ENCODE assay signal across 10 cellular contexts in genomic region chr17:80858301-80859003, GRCh38.
DNase-seq lines count a peak whose midpoint lies in the region; ATAC-seq and TF ChIP-seq lines count a peak whose summit lies in the region.
"Had no signal": no experiment of that assay in that cellular context is flagged by ENCODE, and none has a peak within 500 bp of the region (broad histone marks: within the 10 kb centered on the region; RNA-seq: fewer than 3 reads in every experiment).

No MANE protein-coding gene starts in this region.

- 89% methylated on average over 20 of the region's 20 CpGs for WGBS in right cardiac atrium
- 69 to 80% methylated on average over 1 to 14 of the region's 20 CpGs for WGBS in gastroesophageal sphincter (ENCODE audit: low coverage in 1 of 2), 2 donors

- H3K27ac ChIP-seq in right cardiac atrium (ENCODE audit: low read length) (no peak overlapping the region), left ventricle myocardium inferior (replicated peaks) (no peak overlapping the region), angular gyrus (ENCODE audit: low read depth, low read length) (peak overlapping the region; percentile 32), vagina (peak overlapping the region; percentile 47), gastroesophageal sphincter (peak overlapping the region in 2 of 4 donors; percentile 44 to 64), right atrium auricular region (no peak overlapping the region)
- H3K27ac ChIP-seq: cardiac muscle cell had no signal

- DNase-seq in right cardiac atrium = peak in 2 of 3 donors; percentile 34 to 46
- no peak for DNase-seq in left ventricle myocardium inferior
- DNase-seq in nephron progenitor cell = no peak
- no peak for DNase-seq in vagina (ENCODE audit: extremely low spot score in 2 of 2)
- no peak for DNase-seq in GM13976 (ENCODE audit: low spot score)
- DNase-seq in right atrium auricular region (ENCODE audit: low spot score) = no peak
- DNase-seq: esophagus squamous epithelium had no signal

- in situ Hi-C loops in GM13976 (cut with MboI; ENCODE audit: low sequenced_read_pairs, unreplicated experiment) = no loop called here

- H3K36me3 ChIP-seq in left ventricle myocardium inferior = peaks cover 22% of the 10 kb centered on the region
- H3K36me3 ChIP-seq in vagina = peaks cover 0 to 7% of the 10 kb centered on the region in 2 donors
- H3K36me3 ChIP-seq in gastroesophageal sphincter = peaks cover 0 to 37% of the 10 kb centered on the region in 2 donors
- H3K36me3 ChIP-seq in right atrium auricular region = no peaks in the 10 kb centered on the region
- H3K36me3 ChIP-seq: cardiac muscle cell had no signal

- H3K27me3 Mint-ChIP-seq in nephron progenitor cell (ENCODE audit: low read depth, poor library complexity) = no peaks in the 10 kb centered on the region

- TF ChIP-seq POLR2A in vagina (IDR thresholded peaks at IDR 0.05) = no peak
- TF ChIP-seq POLR2A in gastroesophageal sphincter (IDR thresholded peaks at IDR 0.05) = no peak

- H3K9me3 ChIP-seq in right cardiac atrium (ENCODE audit: control insufficient read depth, low read length) = no peaks in the 10 kb centered on the region
- H3K9me3 ChIP-seq in left ventricle myocardium inferior (replicated peaks) = no peaks in the 10 kb centered on the region
- no peaks in the 10 kb centered on the region for H3K9me3 ChIP-seq in vagina
- H3K9me3 ChIP-seq in gastroesophageal sphincter = no peaks in the 10 kb centered on the region
- H3K9me3 ChIP-seq in right atrium auricular region = no peaks in the 10 kb centered on the region
- H3K9me3 ChIP-seq: esophagus squamous epithelium had no signal

- intact Hi-C loops in right cardiac atrium (cut with DNase I) (no loop called here), left ventricle myocardium inferior (cut with micrococcal nuclease) (no loop called here), vagina (cut with DNase I) (no loop called here)

- H3K4me1 ChIP-seq in right cardiac atrium (ENCODE audit: control insufficient read depth, insufficient read depth, low read length) = no peaks in the 10 kb centered on the region
- peaks cover 22% of the 10 kb centered on the region for H3K4me1 ChIP-seq in left ventricle myocardium inferior
- peaks cover 22% of the 10 kb centered on the region for H3K4me1 ChIP-seq in vagina
- peaks cover 0 to 44% (median 14%) of the 10 kb centered on the region in 3 donors for H3K4me1 ChIP-seq in gastroesophageal sphincter
- H3K4me1 ChIP-seq in right atrium auricular region = peaks cover 0 to 14% of the 10 kb centered on the region in 2 donors

- no peaks in the 10 kb centered on the region for H3K27me3 ChIP-seq in right cardiac atrium (ENCODE audit: control insufficient read depth, insufficient read depth)
- H3K27me3 ChIP-seq in left ventricle myocardium inferior (ENCODE audit: low read depth) = no peaks in the 10 kb centered on the region
- H3K27me3 ChIP-seq in vagina = no peaks in the 10 kb centered on the region
- H3K27me3 ChIP-seq in gastroesophageal sphincter = no peaks in the 10 kb centered on the region
- no peaks in the 10 kb centered on the region for H3K27me3 ChIP-seq in right atrium auricular region
- H3K27me3 ChIP-seq: cardiac muscle cell, esophagus squamous epithelium had no signal

- H3K9me3 Mint-ChIP-seq in nephron progenitor cell = peaks cover 9% of the 10 kb centered on the region

- ATAC-seq in right cardiac atrium (no peak), gastroesophageal sphincter (no peak)

- peaks cover 25% of the 10 kb centered on the region for H3K4me1 Mint-ChIP-seq in nephron progenitor cell

- TF ChIP-seq EP300 in gastroesophageal sphincter (IDR thresholded peaks at IDR 0.05) = no peak

- H3K36me3 Mint-ChIP-seq in nephron progenitor cell (ENCODE audit: low read depth) = peaks cover 37% of the 10 kb centered on the region

- peak overlapping the region; percentile 39 for H3K27ac Mint-ChIP-seq in nephron progenitor cell

- TF ChIP-seq CTCF in left ventricle myocardium inferior (IDR thresholded peaks at IDR 0.05; ENCODE audit: borderline replicate concordance) = no peak
- no peak for TF ChIP-seq CTCF in nephron progenitor cell (IDR thresholded peaks at IDR 0.05)
- no peak for TF ChIP-seq CTCF in vagina (IDR thresholded peaks at IDR 0.05)
- no peak for TF ChIP-seq CTCF in gastroesophageal sphincter (IDR thresholded peaks at IDR 0.05)
- TF ChIP-seq CTCF in GM13976 (IDR thresholded peaks at IDR 0.05; ENCODE audit: borderline replicate concordance, control extremely low read depth, extremely low read depth, insufficient read depth, missing control alignments) = no peak
- TF ChIP-seq CTCF in right atrium auricular region (IDR thresholded peaks at IDR 0.05) = no peak

- H3K4me3 Mint-ChIP-seq in nephron progenitor cell = no peak overlapping the region

- no peak overlapping the region for H3K4me3 ChIP-seq in right cardiac atrium (ENCODE audit: low read length)
- H3K4me3 ChIP-seq in left ventricle myocardium inferior = no peak overlapping the region
- no peak overlapping the region for H3K4me3 ChIP-seq in vagina
- H3K4me3 ChIP-seq in gastroesophageal sphincter = no peak overlapping the region
- no peak overlapping the region for H3K4me3 ChIP-seq in right atrium auricular region
- H3K4me3 ChIP-seq: cardiac muscle cell, esophagus squamous epithelium had no signal

Comparison
In these comparisons a context has a peak if more than half of its experiments do, and no peak if none do; other contexts are left out.
1. DNase-seq: peak in right cardiac atrium (2 of 3); none in left ventricle myocardium inferior (single experiment), nephron progenitor cell (single experiment), vagina (0 of 2), GM13976 (single experiment) and right atrium auricular region (single experiment).
2. H3K27ac ChIP-seq: peak in angular gyrus (single experiment) and vagina (single experiment); none in right cardiac atrium (single experiment), left ventricle myocardium inferior (single experiment) and right atrium auricular region (0 of 2).